Comparison of ENCODE assay signal across 8 cellular contexts in genomic region chr6:83859410-83860346, GRCh38. TPM values are rescaled to one million over a fixed set of nuclear protein-coding genes. Genes with fewer than 3 reads are reported as not detected.
DNase-seq lines count a peak whose midpoint lies in the region; ATAC-seq and TF ChIP-seq lines count a peak whose summit lies in the region.

Gene CYB5R4 (plus strand): TSS chr6:83859689. CDS start chr6:83859783, 94 bp downstream.

- peaks cover 11% of the 10 kb centered on the region for H3K27me3 Mint-ChIP-seq in activated CD4-positive, alpha-beta T cell treated with anti-CD3 and anti-CD28 coated beads for 36 hours

- no peaks in the 10 kb centered on the region; the same call in 1 of the 2 replicates for H3K27me3 ChIP-seq in BJ (ENCODE audit: control insufficient read depth, insufficient read depth, low read length)

- TF ChIP-seq CTCF in BJ (IDR thresholded peaks at IDR 0.05; ENCODE audit: insufficient read depth, low read depth, low read length): peak; percentile 65
- TF ChIP-seq CTCF in choroid plexus epithelial cell (conservative IDR thresholded peaks at IDR 0.05; ENCODE audit: low read depth, low read length): peak; percentile 64

- POLR2A ChIA-PET in BJ (lab: Charles Lee): no interaction called here
- POLR2A ChIA-PET in activated CD4-positive, alpha-beta T cell treated with anti-CD3 and anti-CD28 coated beads for 36 hours (lab: Charles Lee): interaction anchor here (0.7 kb wide), 1 partner anchor 697 kb away, joined by 3 read pairs; no protein-coding TSS in a partner anchor

- intact Hi-C loops in activated CD4-positive, alpha-beta T cell treated with anti-CD3 and anti-CD28 coated beads for 36 hours (cut with DNase I, micrococcal nuclease): loop anchor here (1.0 to 10.0 kb wide), 5 partner anchors 368 to 1815 kb away; partner anchors contain the start of genes CEP162 (in 2 of the 2), DOP1A (in 1 of the 2), PGM3 (in 1 of the 2) and RWDD2A (in 1 of the 2)

- H3K4me3 ChIP-seq in BJ (ENCODE audit: low read depth, low read length) (peak within 1 kb of the TSS; percentile 48), choroid plexus epithelial cell (ENCODE audit: low read depth, low read length) (peak within 1 kb of the TSS; percentile 91)

- peak within 1 kb of the TSS; percentile 92 for H3K27ac Mint-ChIP-seq in activated CD4-positive, alpha-beta T cell treated with anti-CD3 and anti-CD28 coated beads for 36 hours

- H3K4me3 Mint-ChIP-seq in activated CD4-positive, alpha-beta T cell treated with anti-CD3 and anti-CD28 coated beads for 36 hours: peak within 1 kb of the TSS; percentile 97

- CTCF ChIA-PET in BJ (lab: Yijun Ruan, JAX): interaction anchor here (1.0 to 1.8 kb wide), 6 partner anchors 9 to 368 kb away, joined by 3 to 5 read pairs (median 4); partner anchors contain the start of gene CEP162
- CTCF ChIA-PET in activated CD4-positive, alpha-beta T cell treated with anti-CD3 and anti-CD28 coated beads for 36 hours (lab: Charles Lee): interaction anchor here (0.6 to 2.3 kb wide), 13 partner anchors 8 to 792 kb away, joined by 3 to 15 read pairs (median 3); partner anchors contain the start of genes CEP162 and DOP1A

- no peaks in the 10 kb centered on the region for H3K9me3 Mint-ChIP-seq in activated CD4-positive, alpha-beta T cell treated with anti-CD3 and anti-CD28 coated beads for 36 hours (ENCODE audit: low read depth)

- peaks cover 6% of the 10 kb centered on the region for H3K36me3 Mint-ChIP-seq in activated CD4-positive, alpha-beta T cell treated with anti-CD3 and anti-CD28 coated beads for 36 hours (ENCODE audit: low read depth)

- ATAC-seq in HG03442 (IDR thresholded peaks at IDR 0.05; ENCODE audit: unreplicated experiment): peak; percentile 98
- peak; percentile 98 for ATAC-seq in activated CD4-positive, alpha-beta T cell treated with anti-CD3 and anti-CD28 coated beads for 36 hours

- DNase-seq in BJ (ENCODE audit: low read depth) (peak; percentile 67), GM19238 (ENCODE audit: insufficient read length, low spot score) (peak; percentile 92), NCI-H524 (lab: John Stamatoyannopoulos, UW) (peak; percentile 79 to 89), choroid plexus epithelial cell (ENCODE audit: low read depth) (peak; percentile 97), kidney glomerular epithelial cell (lab: John Stamatoyannopoulos, UW) (peak; percentile 89)
- DNase-seq in activated CD4-positive, alpha-beta T cell treated with anti-CD3 and anti-CD28 coated beads for 36 hours: peak; percentile 96
- DNase-seq in stimulated activated CD4-positive, alpha-beta T cell treated with anti-CD3 and anti-CD28 coated beads, Interleukin-1b, Interleukin-23, amount 100 ng/mL, for 1 hour (ENCODE audit: low read depth in 2 of 2): peak; percentile 76 to 85

- H3K4me1 Mint-ChIP-seq in activated CD4-positive, alpha-beta T cell treated with anti-CD3 and anti-CD28 coated beads for 36 hours: peaks cover 27% of the 10 kb centered on the region

- no peaks in the 10 kb centered on the region for H3K36me3 ChIP-seq in BJ (ENCODE audit: control insufficient read depth, insufficient read depth, low read length)

RNA-seq across cellular contexts. Expression of gene CYB5R4, which starts in this region (rescaled TPM):
- polyA plus RNA-seq in BJ (2011; rRNA removed): 2.7 and 7.5 TPM in 2 replicates
- polyA minus RNA-seq in BJ (2011; rRNA and poly(A)+ RNA removed): 1.4 and 3.8 TPM in 2 replicates
- total RNA-seq in activated CD4-positive, alpha-beta T cell treated with anti-CD3 and anti-CD28 coated beads for 36 hours: 10 to 100 TPM; 21.9 to 28.2 TPM

Comparison
In these comparisons a context has a peak if more than half of its experiments do, and no peak if none do; other contexts are left out.
1. Peak in every context shown above with its lines: DNase-seq, ATAC-seq and H3K4me3 ChIP-seq.